In genomic region chr9:127963359-127964064, GRCh38 we compare ENCODE assay signal across 9 cellular contexts. TPM values are rescaled to one million over a fixed set of nuclear protein-coding genes. Genes with fewer than 3 reads are reported as not detected.
DNase-seq lines count a peak whose midpoint lies in the region; ATAC-seq and TF ChIP-seq lines count a peak whose summit lies in the region.
"Had no signal": no experiment of that assay in that cellular context is flagged by ENCODE, and none has a peak within 500 bp of the region (broad histone marks: within the 10 kb centered on the region; RNA-seq: fewer than 3 reads in every experiment).

No MANE protein-coding gene starts in this region.

- H3K4me1 Mint-ChIP-seq in T-cell, result peaks cover 96 to 99% (median 97%) of the 10 kb centered on the region in 3 donors
- H3K4me1 Mint-ChIP-seq in stimulated activated effector memory CD8-positive, alpha-beta T cell treated with anti-CD3 and anti-CD28 coated beads, Interleukin-12 subunit alpha, Interleukin-12 subunit beta, amount 100 ng/mL, for 72 hours, result peaks cover 88% of the 10 kb centered on the region

- CTCF ChIA-PET in T-cell (lab: Charles Lee), result interaction anchor here (0.6 to 1.9 kb wide), 3 partner anchors 20 to 93 kb away, joined by 3 to 10 read pairs (median 4); no protein-coding TSS in a partner anchor

- POLR2A ChIA-PET in T-cell (lab: Charles Lee), result no interaction called here

- peak overlapping the region; percentile 62 to 96 (median 91) for H3K4me3 Mint-ChIP-seq in T-cell
- H3K4me3 Mint-ChIP-seq in stimulated activated effector memory CD8-positive, alpha-beta T cell treated with anti-CD3 and anti-CD28 coated beads, Interleukin-12 subunit alpha, Interleukin-12 subunit beta, amount 100 ng/mL, for 72 hours, result no peak overlapping the region

- H3K9me3 ChIP-seq in right atrium auricular region (no peaks in the 10 kb centered on the region), SJCRH30 (replicated peaks) (no peaks in the 10 kb centered on the region)

- no peak overlapping the region for H3K4me3 ChIP-seq in right atrium auricular region
- H3K4me3 ChIP-seq in SJCRH30, result no peak overlapping the region

- H3K36me3 ChIP-seq in right atrium auricular region (no peaks in the 10 kb centered on the region), SJCRH30 (no peaks in the 10 kb centered on the region)

- H3K4me1 ChIP-seq in right atrium auricular region (peaks cover 0 to 79% of the 10 kb centered on the region in 2 donors), SJCRH30 (peaks cover 20% of the 10 kb centered on the region)

- H3K27me3 Mint-ChIP-seq in T-cell, result no peaks in the 10 kb centered on the region

- H3K27me3 ChIP-seq in right atrium auricular region, result no peaks in the 10 kb centered on the region
- H3K27me3 ChIP-seq in SJCRH30, result no peaks in the 10 kb centered on the region

- TF ChIP-seq CTCF in right atrium auricular region (IDR thresholded peaks at IDR 0.05), result no peak

- peak in 2 of 3 experiments; percentile 23 to 48 for DNase-seq in NCI-H1417 (lab: John Stamatoyannopoulos, UW)
- no peak for DNase-seq in NCI-H1417 treated with DMSO at 0.1 percent for 48 hours (lab: John Stamatoyannopoulos, UW)
- DNase-seq in T-cell, result no peak
- no peak for DNase-seq in right atrium auricular region (ENCODE audit: low spot score)
- no peak for DNase-seq in stimulated activated effector memory CD8-positive, alpha-beta T cell treated with anti-CD3 and anti-CD28 coated beads, Interleukin-12 subunit alpha, Interleukin-12 subunit beta, amount 100 ng/mL, for 72 hours (ENCODE audit: low spot score in 2 of 2)
- no peak for DNase-seq in SJCRH30
- no peak for DNase-seq in SKM-1 (lab: John Stamatoyannopoulos, UW; ENCODE audit: unreplicated experiment)

- peak overlapping the region; percentile 88 to 97 for H3K27ac Mint-ChIP-seq in T-cell
- peak overlapping the region; percentile 82 for H3K27ac Mint-ChIP-seq in stimulated activated effector memory CD8-positive, alpha-beta T cell treated with anti-CD3 and anti-CD28 coated beads, Interleukin-12 subunit alpha, Interleukin-12 subunit beta, amount 100 ng/mL, for 72 hours

- peaks cover 46% of the 10 kb centered on the region for H3K36me3 Mint-ChIP-seq in T-cell
- peaks cover 5% of the 10 kb centered on the region for H3K36me3 Mint-ChIP-seq in stimulated activated effector memory CD8-positive, alpha-beta T cell treated with anti-CD3 and anti-CD28 coated beads, Interleukin-12 subunit alpha, Interleukin-12 subunit beta, amount 100 ng/mL, for 72 hours

- no peaks in the 10 kb centered on the region for H3K9me3 Mint-ChIP-seq in T-cell
- H3K9me3 Mint-ChIP-seq in stimulated activated effector memory CD8-positive, alpha-beta T cell treated with anti-CD3 and anti-CD28 coated beads, Interleukin-12 subunit alpha, Interleukin-12 subunit beta, amount 100 ng/mL, for 72 hours, result no peaks in the 10 kb centered on the region

- ATAC-seq in T-cell (replicated peaks in 1 of 4), result peak in 2 of 4 experiments; percentile 4 to 25
- no peak for ATAC-seq in stimulated activated effector memory CD8-positive, alpha-beta T cell treated with anti-CD3 and anti-CD28 coated beads, Interleukin-12 subunit alpha, Interleukin-12 subunit beta, amount 100 ng/mL, for 72 hours
- no peak for ATAC-seq in HG02610 (IDR thresholded peaks at IDR 0.05; ENCODE audit: unreplicated experiment)

- H3K27ac ChIP-seq in right atrium auricular region (peak overlapping the region; percentile 94 to 96), SJCRH30 (no peak overlapping the region)
- H3K27ac ChIP-seq: 22Rv1 had no signal

RNA-seq across cellular contexts. Expression of gene EEIG1, which starts 17.3 kb away (rescaled TPM):
- total RNA-seq in T-cell, result 100 to 1,000 TPM; 351 to 746 (median 698) TPM
- total RNA-seq in right atrium auricular region, result 10 to 100 TPM in 1 of 2 donors, 1 to 10 TPM in 1; 8.3 to 11.6 TPM
- 4.0 and 5.0 TPM in 2 replicates for total RNA-seq in SJCRH30 (2014; rRNA removed; shearing (Covaris generic))

RNA-seq across cellular contexts. Expression of gene DPM2, which starts 25.9 kb away (rescaled TPM):
- total RNA-seq in T-cell, result 10 to 100 TPM; 32.3 to 66.5 (median 60.5) TPM
- 10 to 100 TPM in 1 of 2 donors, 1 to 10 TPM in 1; 4.7 to 11.4 TPM for total RNA-seq in right atrium auricular region
- total RNA-seq in SJCRH30 (2014; rRNA removed; shearing (Covaris generic)), result 44.7 and 46.4 TPM in 2 replicates

RNA-seq across cellular contexts. Expression of gene PIP5KL1, which starts 32.9 kb away (rescaled TPM):
- total RNA-seq in T-cell (1 to 10 TPM in 4 of 5 donors, under 1 TPM in 1; 0.99 to 5.6 (median 2.6) TPM), right atrium auricular region (under 1 TPM in 1 of 2 donors, not detected in 1; 0.20 TPM)
- 0.20 and 0.51 TPM in 2 replicates for total RNA-seq in SJCRH30 (2014; rRNA removed; shearing (Covaris generic))

RNA-seq across cellular contexts. Expression of gene ST6GALNAC4, which starts 46.7 kb away (rescaled TPM):
- total RNA-seq in T-cell, result 10 to 100 TPM; 24.9 to 40.7 (median 35.1) TPM
- 10 to 100 TPM; 31.7 to 59.0 TPM for total RNA-seq in right atrium auricular region
- total RNA-seq in SJCRH30 (2014; rRNA removed; shearing (Covaris generic)), result 19.6 and 24.3 TPM in 2 replicates

Comparison
In these comparisons a context has a peak if more than half of its experiments do, and no peak if none do; other contexts are left out.
1. DNase-seq: peak in NCI-H1417 (2 of 3); none in NCI-H1417 treated with DMSO at 0.1 percent for 48 hours (single experiment), T-cell (0 of 34), right atrium auricular region (single experiment), stimulated activated effector memory CD8-positive, alpha-beta T cell treated with anti-CD3 and anti-CD28 coated beads, Interleukin-12 subunit alpha, Interleukin-12 subunit beta, amount 100 ng/mL, for 72 hours (0 of 2), SJCRH30 (0 of 2) and SKM-1 (single experiment).
2. RNA of gene EEIG1, which starts 17.3 kb away (total RNA-seq): 351 to 746 TPM in T-cell; 8.3 to 11.6 TPM in right atrium auricular region and 4.0 to 5.0 TPM in SJCRH30; every median in the first group is over 10 times any median in the second.